In genomic region chr17:12940699-12941098, GRCh38 we compare ENCODE assay signal across 23 cellular contexts.
"Had no signal": no experiment of that assay in that cellular context is flagged by ENCODE, and none has a peak within 500 bp of the region (broad histone marks: within the 10 kb centered on the region; RNA-seq: fewer than 3 reads in every experiment).

No MANE protein-coding gene starts in this region.

- H3K27ac Mint-ChIP-seq: activated CD4-positive, alpha-beta T cell treated with anti-CD3 and anti-CD28 coated beads for 36 hours; activated naive CD4-positive, alpha-beta T cell treated with anti-CD3 and anti-CD28 coated beads, Interleukin-2, amount 50 U/mL, for 72 hours; activated T-cell treated with anti-CD3 and anti-CD28 coated beads, Interleukin-2, amount 50 U/mL, for 72 hours; naive B cell; nephron progenitor cell; progenitor cell of endocrine pancreas; stimulated activated naive CD8-positive, alpha-beta T cell treated with anti-CD3 and anti-CD28 coated beads, Interleukin-15, Interleukin-2, amounts not matched to agents 100 ng/mL and 50 ng/mL, for 24 hours had no signal

- H3K9me3 Mint-ChIP-seq: activated naive CD4-positive, alpha-beta T cell treated with anti-CD3 and anti-CD28 coated beads, Interleukin-2, amount 50 U/mL, for 72 hours; stimulated activated naive CD8-positive, alpha-beta T cell treated with anti-CD3 and anti-CD28 coated beads, Interleukin-15, Interleukin-2, amounts not matched to agents 100 ng/mL and 50 ng/mL, for 24 hours had no signal

- H3K4me3 Mint-ChIP-seq: activated CD4-positive, alpha-beta T cell treated with anti-CD3 and anti-CD28 coated beads for 36 hours; activated T-cell treated with anti-CD3 and anti-CD28 coated beads, Interleukin-2, amount 50 U/mL, for 72 hours; naive B cell; nephron progenitor cell; stimulated activated naive CD8-positive, alpha-beta T cell treated with anti-CD3 and anti-CD28 coated beads, Interleukin-15, Interleukin-2, amounts not matched to agents 100 ng/mL and 50 ng/mL, for 24 hours had no signal

- ATAC-seq: activated CD4-positive, alpha-beta T cell treated with anti-CD3 and anti-CD28 coated beads for 36 hours; activated naive CD4-positive, alpha-beta T cell treated with anti-CD3 and anti-CD28 coated beads, Interleukin-2, amount 50 U/mL, for 72 hours; activated T-cell treated with anti-CD3 and anti-CD28 coated beads, Interleukin-2, amount 50 U/mL, for 72 hours; body of pancreas; right lobe of liver had no signal

- DNase-seq: activated CD4-positive, alpha-beta T cell treated with anti-CD3 and anti-CD28 coated beads for 36 hours; activated CD4-positive, alpha-beta T cell treated with anti-CD3 and anti-CD28 coated beads, Interleukin-2, amount 50 U/mL, for 4 hours; activated CD4-positive, CD25-positive, alpha-beta regulatory T cell; activated naive CD4-positive, alpha-beta T cell; activated T-cell treated with anti-CD3 and anti-CD28 coated beads for 4 hours; activated T-cell treated with anti-CD3 and anti-CD28 coated beads, Interleukin-2, amount 50 U/mL, for 72 hours; adrenal gland; aorta; body of pancreas; dermis blood vessel endothelial cell; effector CD8-positive, alpha-beta T cell; glutamatergic neuron; islet precursor cell; left ventricle myocardium inferior; naive B cell; nephron progenitor cell; ovary; right lobe of liver; stimulated activated CD4-positive, alpha-beta T cell treated with anti-CD3 and anti-CD28 coated beads, Interleukin-2, amount 100 ng/mL, for 48 hours; upper lobe of left lung had no signal

- H3K27me3 Mint-ChIP-seq: progenitor cell of endocrine pancreas; stimulated activated naive CD8-positive, alpha-beta T cell treated with anti-CD3 and anti-CD28 coated beads, Interleukin-15, Interleukin-2, amounts not matched to agents 100 ng/mL and 50 ng/mL, for 24 hours had no signal

- H3K36me3 Mint-ChIP-seq: activated naive CD4-positive, alpha-beta T cell treated with anti-CD3 and anti-CD28 coated beads, Interleukin-2, amount 50 U/mL, for 72 hours; naive B cell had no signal

- H3K4me1 Mint-ChIP-seq: activated CD4-positive, alpha-beta T cell treated with anti-CD3 and anti-CD28 coated beads for 36 hours; naive B cell had no signal
